ENCODE assay signal across 11 cellular contexts in the genomic region with DNA sequence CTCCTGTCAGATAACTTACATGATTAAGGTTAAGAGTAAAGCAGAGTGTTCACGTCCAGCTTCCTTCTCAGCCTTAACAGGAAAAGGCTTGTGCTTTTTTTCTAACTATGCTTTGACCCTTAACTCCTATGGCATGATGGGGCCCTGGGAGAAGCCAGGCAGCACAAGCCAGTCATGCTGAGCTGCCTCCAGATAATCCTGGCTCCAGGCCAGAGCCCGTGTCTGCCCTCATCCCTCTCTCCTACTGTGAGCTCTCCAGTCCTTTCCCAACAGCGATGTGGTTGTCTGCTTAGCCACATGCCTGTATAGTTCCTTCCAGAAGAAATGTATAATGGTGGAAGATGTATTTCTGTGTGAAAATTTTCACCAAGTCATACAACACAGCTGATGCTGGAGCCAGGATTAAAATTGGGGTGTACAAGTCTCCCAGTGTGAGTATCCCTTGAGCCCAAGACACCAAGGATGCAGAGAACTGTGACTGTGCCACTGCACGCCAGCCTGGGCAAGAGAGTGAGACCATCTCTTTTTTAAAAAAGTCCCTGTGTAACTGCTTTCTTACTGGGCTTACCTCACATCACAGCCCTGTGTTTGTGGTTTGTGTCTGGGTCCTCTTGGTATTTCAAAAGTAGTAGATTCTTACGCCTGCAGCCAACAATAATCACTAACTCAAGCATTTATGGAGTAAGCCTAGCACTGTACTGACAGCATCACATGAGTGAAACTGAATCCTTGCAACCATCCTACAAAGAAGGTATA. TPM values are rescaled to one million over a fixed set of nuclear protein-coding genes. Genes with fewer than 3 reads are reported as not detected.
A peak's percentile ranks its signal among the peaks of the same experiment; 100 is the strongest.
DNase-seq lines count a peak whose midpoint lies in the region; ATAC-seq and TF ChIP-seq lines count a peak whose summit lies in the region.
"Had no signal": no experiment of that assay in that cellular context is flagged by ENCODE, and none has a peak within 500 bp of the region (broad histone marks: within the 10 kb centered on the region; RNA-seq: fewer than 3 reads in every experiment).

No MANE protein-coding gene starts in this region.

- H3K4me1 ChIP-seq in thoracic aorta (ENCODE audit: control insufficient read depth in 1 of 2, low read depth in 2 of 2): peaks cover 5 to 21% of the 10 kb centered on the region in 2 donors

- POLR2A ChIA-PET in activated CD8-positive, alpha-beta T cell treated with anti-CD3 and anti-CD28 coated beads for 36 hours (lab: Charles Lee): interaction anchor here (0.7 to 2.4 kb wide), 2 partner anchors 9 to 44 kb away, joined by 3 to 16 read pairs; partner anchors contain the start of gene FKBP4
- POLR2A ChIA-PET in activated CD8-positive, alpha-beta T cell treated with anti-CD3 and anti-CD28 coated beads, Interleukin-2, amount 10 ng/mL, durations not matched to agents 7 days and 5 days (lab: Charles Lee): no interaction called here

- in situ Hi-C loops in astrocyte of the spinal cord (cut with HindIII; ENCODE audit: low sequenced_read_pairs): no loop called here

- no peak overlapping the region for H3K4me3 ChIP-seq in astrocyte of the spinal cord (ENCODE audit: low read depth, low read length)
- no peak overlapping the region for H3K4me3 ChIP-seq in thoracic aorta

- H3K27ac ChIP-seq in thoracic aorta: peak overlapping the region; percentile 6 to 12

- peak overlapping the region; percentile 55 for H3K27ac Mint-ChIP-seq in activated CD8-positive, alpha-beta T cell treated with anti-CD3 and anti-CD28 coated beads for 36 hours
- no peak overlapping the region for H3K27ac Mint-ChIP-seq in activated CD8-positive, alpha-beta T cell treated with anti-CD3 and anti-CD28 coated beads, Interleukin-2, amount 10 ng/mL, durations not matched to agents 7 days and 5 days

- peaks cover 43% of the 10 kb centered on the region for H3K36me3 ChIP-seq in thoracic aorta

- H3K9me3 ChIP-seq in thoracic aorta: no peaks in the 10 kb centered on the region

- no peak for TF ChIP-seq CTCF in activated CD8-positive, alpha-beta T cell treated with anti-CD3 and anti-CD28 coated beads for 36 hours (IDR thresholded peaks at IDR 0.05)
- no peak for TF ChIP-seq CTCF in astrocyte of the spinal cord (IDR thresholded peaks at IDR 0.05; ENCODE audit: low read depth, low read length)
- no peak for TF ChIP-seq CTCF in thoracic aorta (IDR thresholded peaks at IDR 0.05)

- peaks cover 58% of the 10 kb centered on the region for H3K36me3 Mint-ChIP-seq in activated CD8-positive, alpha-beta T cell treated with anti-CD3 and anti-CD28 coated beads for 36 hours (ENCODE audit: low read depth)
- peaks cover 53% of the 10 kb centered on the region for H3K36me3 Mint-ChIP-seq in activated CD8-positive, alpha-beta T cell treated with anti-CD3 and anti-CD28 coated beads, Interleukin-2, amount 10 ng/mL, durations not matched to agents 7 days and 5 days (ENCODE audit: low read depth)

- H3K27me3 Mint-ChIP-seq in activated CD8-positive, alpha-beta T cell treated with anti-CD3 and anti-CD28 coated beads for 36 hours: no peaks in the 10 kb centered on the region
- no peaks in the 10 kb centered on the region for H3K27me3 Mint-ChIP-seq in activated CD8-positive, alpha-beta T cell treated with anti-CD3 and anti-CD28 coated beads, Interleukin-2, amount 10 ng/mL, durations not matched to agents 7 days and 5 days (ENCODE audit: low read depth)
- H3K27me3 Mint-ChIP-seq: CD4-positive, alpha-beta memory T cell; IgD-negative memory B cell had no signal

- no peak for DNase-seq in activated CD8-positive, alpha-beta T cell treated with anti-CD3 and anti-CD28 coated beads for 36 hours
- no peak for DNase-seq in activated CD8-positive, alpha-beta T cell treated with anti-CD3 and anti-CD28 coated beads, Interleukin-2, amount 10 ng/mL, durations not matched to agents 7 days and 5 days
- peak; percentile 74 for DNase-seq in astrocyte of the spinal cord (ENCODE audit: low read depth, low spot score)
- DNase-seq in iris pigment epithelial cell (ENCODE audit: low read depth): peak; percentile 83
- no peak for DNase-seq in thoracic aorta (ENCODE audit: low spot score)
- DNase-seq in T-helper 2 cell: no peak
- DNase-seq: CD4-positive, alpha-beta memory T cell had no signal

- no peak for ATAC-seq in activated CD8-positive, alpha-beta T cell treated with anti-CD3 and anti-CD28 coated beads for 36 hours
- ATAC-seq in activated CD8-positive, alpha-beta T cell treated with anti-CD3 and anti-CD28 coated beads, Interleukin-2, amount 10 ng/mL, durations not matched to agents 7 days and 5 days: no peak
- ATAC-seq in thoracic aorta (ENCODE audit: insufficient number of reproducible peaks, low FRiP score, low read depth) (no peak), HG02642 (IDR thresholded peaks at IDR 0.05; ENCODE audit: poor library complexity, unreplicated experiment) (no peak), GM18519 (IDR thresholded peaks at IDR 0.05; ENCODE audit: low FRiP score, unreplicated experiment) (no peak)

- intact Hi-C loops in activated CD8-positive, alpha-beta T cell treated with anti-CD3 and anti-CD28 coated beads for 36 hours (cut with micrococcal nuclease): no loop called here

- H3K4me1 Mint-ChIP-seq in activated CD8-positive, alpha-beta T cell treated with anti-CD3 and anti-CD28 coated beads for 36 hours (ENCODE audit: low read depth): peaks cover 3% of the 10 kb centered on the region
- peaks cover 2% of the 10 kb centered on the region for H3K4me1 Mint-ChIP-seq in activated CD8-positive, alpha-beta T cell treated with anti-CD3 and anti-CD28 coated beads, Interleukin-2, amount 10 ng/mL, durations not matched to agents 7 days and 5 days (ENCODE audit: low read depth)

- CTCF ChIA-PET in activated CD8-positive, alpha-beta T cell treated with anti-CD3 and anti-CD28 coated beads for 36 hours (lab: Charles Lee): interaction anchor here (1.0 kb wide), 1 partner anchor 57 kb away, joined by 3 read pairs; no protein-coding TSS in a partner anchor
- CTCF ChIA-PET in activated CD8-positive, alpha-beta T cell treated with anti-CD3 and anti-CD28 coated beads, Interleukin-2, amount 10 ng/mL, durations not matched to agents 7 days and 5 days (lab: Charles Lee): interaction anchor here (1.5 kb wide), 1 partner anchor 8 kb away, joined by 4 read pairs; the partner anchor contains the start of gene ITFG2

- H3K4me3 Mint-ChIP-seq in activated CD8-positive, alpha-beta T cell treated with anti-CD3 and anti-CD28 coated beads for 36 hours: no peak overlapping the region
- H3K4me3 Mint-ChIP-seq in activated CD8-positive, alpha-beta T cell treated with anti-CD3 and anti-CD28 coated beads, Interleukin-2, amount 10 ng/mL, durations not matched to agents 7 days and 5 days: no peak overlapping the region
- H3K4me3 Mint-ChIP-seq: CD4-positive, alpha-beta memory T cell; IgD-negative memory B cell had no signal

- H3K9me3 Mint-ChIP-seq in activated CD8-positive, alpha-beta T cell treated with anti-CD3 and anti-CD28 coated beads for 36 hours: no peaks in the 10 kb centered on the region
- H3K9me3 Mint-ChIP-seq in activated CD8-positive, alpha-beta T cell treated with anti-CD3 and anti-CD28 coated beads, Interleukin-2, amount 10 ng/mL, durations not matched to agents 7 days and 5 days (ENCODE audit: insufficient read depth): no peaks in the 10 kb centered on the region
- H3K9me3 Mint-ChIP-seq: CD4-positive, alpha-beta memory T cell; IgD-negative memory B cell had no signal

- no peaks in the 10 kb centered on the region for H3K27me3 ChIP-seq in thoracic aorta (replicated peaks; ENCODE audit: insufficient read depth)

RNA-seq across cellular contexts. Expression of gene ITFG2, which starts 7.9 kb away (rescaled TPM):
- 10 to 100 TPM; 25.4 to 25.8 TPM for total RNA-seq in activated CD8-positive, alpha-beta T cell treated with anti-CD3 and anti-CD28 coated beads for 36 hours
- total RNA-seq in activated CD8-positive, alpha-beta T cell treated with anti-CD3 and anti-CD28 coated beads, Interleukin-2, amount 10 ng/mL, durations not matched to agents 7 days and 5 days: 10 to 100 TPM; 42.3 to 44.5 TPM
- total RNA-seq in thoracic aorta: 10 to 100 TPM; 33.8 to 38.4 TPM

RNA-seq across cellular contexts. Expression of gene FKBP4, which starts 9.8 kb away (rescaled TPM):
- 100 to 1,000 TPM; 206 to 219 TPM for total RNA-seq in activated CD8-positive, alpha-beta T cell treated with anti-CD3 and anti-CD28 coated beads for 36 hours
- total RNA-seq in activated CD8-positive, alpha-beta T cell treated with anti-CD3 and anti-CD28 coated beads, Interleukin-2, amount 10 ng/mL, durations not matched to agents 7 days and 5 days: 100 to 1,000 TPM in 1 of 2 experiments, 10 to 100 TPM in 1; 91.5 to 102 TPM
- total RNA-seq in thoracic aorta: 10 to 100 TPM; 26.6 to 30.5 TPM

RNA-seq across cellular contexts. Expression of gene NRIP2, which starts 30.3 kb away (rescaled TPM):
- total RNA-seq in activated CD8-positive, alpha-beta T cell treated with anti-CD3 and anti-CD28 coated beads for 36 hours: not detected
- total RNA-seq in activated CD8-positive, alpha-beta T cell treated with anti-CD3 and anti-CD28 coated beads, Interleukin-2, amount 10 ng/mL, durations not matched to agents 7 days and 5 days: not detected
- 1 to 10 TPM; 4.9 to 8.1 TPM for total RNA-seq in thoracic aorta
- total RNA-seq: CD4-positive, alpha-beta memory T cell; T-helper 2 cell treated with Interferon-gamma antibody and Interleukin-4, amounts not matched to agents 100 ng/mL and 5 ng/mL, for 36 hours had no signal

RNA-seq across cellular contexts. Expression of gene TEX52, which starts 52.3 kb away (rescaled TPM):
- total RNA-seq in activated CD8-positive, alpha-beta T cell treated with anti-CD3 and anti-CD28 coated beads for 36 hours: under 1 TPM; 0.29 to 0.36 TPM
- under 1 TPM; 0.29 to 0.40 TPM for total RNA-seq in activated CD8-positive, alpha-beta T cell treated with anti-CD3 and anti-CD28 coated beads, Interleukin-2, amount 10 ng/mL, durations not matched to agents 7 days and 5 days
- total RNA-seq in thoracic aorta: not detected
- total RNA-seq: CD4-positive, alpha-beta memory T cell; T-helper 2 cell treated with Interferon-gamma antibody and Interleukin-4, amounts not matched to agents 100 ng/mL and 5 ng/mL, for 36 hours had no signal

Comparison
In these comparisons a context has a peak if more than half of its experiments do, and no peak if none do; other contexts are left out.
1. DNase-seq: peak in astrocyte of the spinal cord (single experiment) and iris pigment epithelial cell (single experiment); none in activated CD8-positive, alpha-beta T cell treated with anti-CD3 and anti-CD28 coated beads for 36 hours (single experiment), activated CD8-positive, alpha-beta T cell treated with anti-CD3 and anti-CD28 coated beads, Interleukin-2, amount 10 ng/mL, durations not matched to agents 7 days and 5 days (single experiment), thoracic aorta (single experiment) and T-helper 2 cell (0 of 5).
2. RNA of gene NRIP2, which starts 30.3 kb away (total RNA-seq): 4.9 to 8.1 TPM in thoracic aorta; not detected in activated CD8-positive, alpha-beta T cell treated with anti-CD3 and anti-CD28 coated beads for 36 hours and not detected in activated CD8-positive, alpha-beta T cell treated with anti-CD3 and anti-CD28 coated beads, Interleukin-2, amount 10 ng/mL, durations not matched to agents 7 days and 5 days; every median in the first group is over 4 times any median in the second.